In genomic region chr10:15545266-15545665, GRCh38 we compare ENCODE assay signal across 34 cellular contexts.
"Had no signal": no experiment of that assay in that cellular context is flagged by ENCODE, and none has a peak within 500 bp of the region (broad histone marks: within the 10 kb centered on the region; RNA-seq: fewer than 3 reads in every experiment).

No MANE protein-coding gene starts in this region.

- DNase-seq: Karpas-422, Kasumi-1, MG63, MM.1S, NCI-H1048, NCI-H1092, NCI-H1092 treated with DMSO at 0.1 percent for 48 hours, NCI-H1105, NCI-H1105 treated with DMSO at 0.1 percent for 48 hours, NCI-H1417, NCI-H1417 treated with DMSO at 0.1 percent for 48 hours, NCI-H1436, NCI-H1436 treated with DMSO at 0.1 percent for 48 hours, NCI-H146, NCI-H1694, NCI-H1694 treated with DMSO at 0.1 percent for 48 hours, NCI-H187, NCI-H187 treated with DMSO at 0.1 percent for 48 hours, NCI-H1930, NCI-H2029, NCI-H2029 treated with DMSO at 0.1 percent for 48 hours, NCI-H2081, NCI-H2081 treated with DMSO at 0.1 percent for 48 hours, NCI-H2107, NCI-H2171, NCI-H2171 treated with DMSO at 0.1 percent for 48 hours, NCI-H2227 treated with DMSO at 0.1 percent for 48 hours, NCI-H226, NCI-H345, NCI-H446 treated with DMSO at 0.1 percent for 48 hours, NCI-H510A, NCI-H510A treated with DMSO at 0.1 percent for 48 hours, NCI-H524 had no signal

- H3K4me3 ChIP-seq: MG63 had no signal

- H3K9ac ChIP-seq: KMS-11 had no signal

- H3K36me3 ChIP-seq: MG63 had no signal

- H3K27ac ChIP-seq: KMS-11 had no signal

- H3K4me2 ChIP-seq: KMS-11 had no signal

- H3K27me3 ChIP-seq: MG63 had no signal
